Comparison of ENCODE assay signal across 8 cellular contexts in genomic region chr4:123649644-123650356, GRCh38.
A peak's percentile ranks its signal among the peaks of the same experiment; 100 is the strongest.
DNase-seq lines count a peak whose midpoint lies in the region; ATAC-seq and TF ChIP-seq lines count a peak whose summit lies in the region.

No MANE protein-coding gene starts in this region.

- H3K27ac ChIP-seq in PC-9 (no peak overlapping the region), gastroesophageal sphincter (peak overlapping the region; percentile 64 to 81 (median 78))

- no peak for TF ChIP-seq EP300 in gastroesophageal sphincter (IDR thresholded peaks at IDR 0.05)

- no peaks in the 10 kb centered on the region for H3K79me2 ChIP-seq in PC-9 (ENCODE audit: low read depth)

- H4K20me1 ChIP-seq in PC-9 (ENCODE audit: insufficient read depth): no peaks in the 10 kb centered on the region

- POLR2A ChIA-PET in PC-9 (lab: Charles Lee; ENCODE audit: unreplicated experiment): no interaction called here

- no peaks in the 10 kb centered on the region for H3K9me3 ChIP-seq in PC-9 (ENCODE audit: insufficient read depth, low read depth)
- no peaks in the 10 kb centered on the region for H3K9me3 ChIP-seq in gastroesophageal sphincter

- H3K4me1 Mint-ChIP-seq in immature natural killer cell: no peaks in the 10 kb centered on the region

- no peak overlapping the region for H3K4me3 Mint-ChIP-seq in immature natural killer cell

- peak; percentile 31 for ATAC-seq in GM19372 (IDR thresholded peaks at IDR 0.05; ENCODE audit: low read depth, unreplicated experiment)
- peak; percentile 33 for ATAC-seq in HG03378 (IDR thresholded peaks at IDR 0.05; ENCODE audit: unreplicated experiment)
- peak; percentile 37 for ATAC-seq in gastroesophageal sphincter

- H3K27ac Mint-ChIP-seq in immature natural killer cell: no peak overlapping the region

- H2AFZ ChIP-seq in PC-9: peak overlapping the region; percentile 30; the same call in 1 of the 2 replicates

- no peak overlapping the region for H3K4me2 ChIP-seq in PC-9

- intact Hi-C loops in PC-9 (cut with micrococcal nuclease; ENCODE audit: unreplicated experiment): no loop called here

- no peaks in the 10 kb centered on the region for H3K9me3 Mint-ChIP-seq in immature natural killer cell

- no peaks in the 10 kb centered on the region for H3K27me3 Mint-ChIP-seq in immature natural killer cell (ENCODE audit: low read depth in 3 of 3)

- WGBS in gastroesophageal sphincter (ENCODE audit: low coverage in 1 of 2), 2 donors: 1 to 11% methylated on average over 10 to 11 of the region's 11 CpGs

- H3K4me3 ChIP-seq in PC-9 (no peak overlapping the region), gastroesophageal sphincter (no peak overlapping the region), skeletal muscle cell (ENCODE audit: low read depth, low read length) (no peak overlapping the region)

- no TSS peak for BruUV-seq in PC-9 (replicated peaks; lab: Mats Ljungman, UMichigan)

- H3K27me3 ChIP-seq in PC-9 (ENCODE audit: insufficient read depth, low read depth) (no peaks in the 10 kb centered on the region), gastroesophageal sphincter (no peaks in the 10 kb centered on the region)

- H3K36me3 Mint-ChIP-seq in immature natural killer cell: peaks cover 0 to 4% (median 0%) of the 10 kb centered on the region in 3 donors

- H3K4me1 ChIP-seq in PC-9 (replicated peaks; ENCODE audit: insufficient read depth): no peaks in the 10 kb centered on the region
- peaks cover 7 to 51% (median 13%) of the 10 kb centered on the region in 3 donors for H3K4me1 ChIP-seq in gastroesophageal sphincter

- no peaks in the 10 kb centered on the region for H3K9me2 ChIP-seq in PC-9 (ENCODE audit: insufficient read depth)

- no peak for TF ChIP-seq CTCF in PC-9 (conservative IDR thresholded peaks at IDR 0.05)
- no peak for TF ChIP-seq CTCF in gastroesophageal sphincter (IDR thresholded peaks at IDR 0.05)

- CTCF ChIA-PET in PC-9 (lab: Charles Lee): no interaction called here

- TF ChIP-seq POLR2A in gastroesophageal sphincter (IDR thresholded peaks at IDR 0.05): no peak

- DNase-seq in PC-9 (no peak), skeletal muscle cell (ENCODE audit: low read depth) (peak; percentile 31), Kasumi-1 (lab: John Stamatoyannopoulos, UW) (no peak), iPS-NIHi11 (ENCODE audit: low spot score) (no peak), immature natural killer cell (no peak)

- no peaks in the 10 kb centered on the region for H3F3A ChIP-seq in PC-9 (ENCODE audit: insufficient read depth, low read depth)

- H3K36me3 ChIP-seq in PC-9 (ENCODE audit: low read depth): no peaks in the 10 kb centered on the region
- no peaks in the 10 kb centered on the region for H3K36me3 ChIP-seq in gastroesophageal sphincter
